ENCODE assay signal across 27 cellular contexts in genomic region chr2:183811281-183811680, GRCh38.
DNase-seq lines count a peak whose midpoint lies in the region.
"Had no signal": no experiment of that assay in that cellular context is flagged by ENCODE, and none has a peak within 500 bp of the region (broad histone marks: within the 10 kb centered on the region; RNA-seq: fewer than 3 reads in every experiment).

No MANE protein-coding gene starts in this region.

- no peak overlapping the region for H2AK5ac ChIP-seq in trophoblast cell (ENCODE audit: low read length)

- no peak overlapping the region for H4K8ac ChIP-seq in trophoblast cell (ENCODE audit: low read depth, low read length)

- no peaks in the 10 kb centered on the region for H3K9me3 ChIP-seq in trophoblast cell (ENCODE audit: insufficient read depth, low read depth, low read length)
- H3K9me3 ChIP-seq: A549; BE2C; BLaER1; BLaER1 treated with 17β-estradiol and CSF1 and Interleukin-3, amounts not matched to agents 10 nM and 100 nM; Caco-2 had no signal

- H3K23ac ChIP-seq in trophoblast cell (ENCODE audit: low read length): no peak overlapping the region

- H2BK120ac ChIP-seq in trophoblast cell (ENCODE audit: insufficient read depth, low read length, poor library complexity): no peak overlapping the region

- no peak overlapping the region for H2AFZ ChIP-seq in trophoblast cell (ENCODE audit: insufficient read depth, low read length, poor library complexity)

- H2BK5ac ChIP-seq in trophoblast cell (ENCODE audit: low read depth, low read length, poor library complexity): no peak overlapping the region

- peak; percentile 52 to 83 for DNase-seq in trophoblast cell
- no peak for DNase-seq in AG08396 (ENCODE audit: low spot score)
- DNase-seq: 8988T; ACHN; AML-193; BE2C; C1 segment of cervical spinal cord; Caco-2; Calu3; CD4-positive, alpha-beta memory T cell; CD4-positive, alpha-beta T cell; CD4-positive, CD25-positive, alpha-beta regulatory T cell; CD8-positive, alpha-beta memory T cell; CD8-positive, alpha-beta T cell; COR-L47; DMS 273 treated with DMSO at 0.1 percent for 48 hours; DMS153; DMS53; DMS79; DMS79 treated with DMSO at 0.1 percent for 48 hours; DND-41; EL had no signal

- H3K18ac ChIP-seq in trophoblast cell (ENCODE audit: low read length): no peak overlapping the region

- H3K27me3 ChIP-seq in trophoblast cell (ENCODE audit: insufficient read depth, low read length): no peaks in the 10 kb centered on the region
- H3K27me3 ChIP-seq: BE2C; BLaER1; BLaER1 treated with 17β-estradiol and CSF1 and Interleukin-3, amounts not matched to agents 10 nM and 100 nM had no signal

- no peak overlapping the region for H4K12ac ChIP-seq in trophoblast cell (ENCODE audit: low read depth, low read length)

- no peaks in the 10 kb centered on the region for H3K79me2 ChIP-seq in trophoblast cell (ENCODE audit: control insufficient read depth, insufficient read depth, low read length, poor library complexity)

- no peak overlapping the region for H3K4me2 ChIP-seq in trophoblast cell (ENCODE audit: low read length)
- H3K4me2 ChIP-seq: A549; BLaER1; BLaER1 treated with 17β-estradiol and CSF1 and Interleukin-3, amounts not matched to agents 10 nM and 100 nM had no signal

- H3K36me3 ChIP-seq in trophoblast cell (ENCODE audit: control insufficient read depth in 1 of 2, insufficient read depth in 2 of 2, low read length in 2 of 2): no peaks in the 10 kb centered on the region
- H3K36me3 ChIP-seq: BE2C; BLaER1; BLaER1 treated with 17β-estradiol and CSF1 and Interleukin-3, amounts not matched to agents 10 nM and 100 nM had no signal

- no peak overlapping the region for H4K91ac ChIP-seq in trophoblast cell (ENCODE audit: low read depth, low read length)

- H3K9ac ChIP-seq in trophoblast cell (ENCODE audit: low read length): no peak overlapping the region
- H3K9ac ChIP-seq: BLaER1; BLaER1 treated with 17β-estradiol and CSF1 and Interleukin-3, amounts not matched to agents 10 nM and 100 nM had no signal

- H3K4ac ChIP-seq in trophoblast cell (ENCODE audit: low read depth, low read length): no peak overlapping the region

- no CpG with 5 or more reads among the region's 1 CpG for WGBS in trophoblast cell (ENCODE audit: extremely low coverage, insufficient coverage, insufficient read length)

- no peak overlapping the region for H2BK12ac ChIP-seq in trophoblast cell (ENCODE audit: low read length)

- no peak overlapping the region for H3K4me3 ChIP-seq in trophoblast cell (ENCODE audit: low read depth, low read length)
- H3K4me3 ChIP-seq: A549; BLaER1; BLaER1 treated with 17β-estradiol and CSF1 and Interleukin-3, amounts not matched to agents 10 nM and 100 nM had no signal

- no peak overlapping the region for H3K14ac ChIP-seq in trophoblast cell (ENCODE audit: low read length)

- no peak overlapping the region for H3K27ac ChIP-seq in trophoblast cell (ENCODE audit: low read depth, low read length)
- H3K27ac ChIP-seq: 22Rv1; A549; BLaER1; BLaER1 treated with 17β-estradiol and CSF1 and Interleukin-3, amounts not matched to agents 10 nM and 100 nM; C4-2B had no signal

- no peaks in the 10 kb centered on the region for H3K4me1 ChIP-seq in trophoblast cell (ENCODE audit: control insufficient read depth in 1 of 2, insufficient read depth in 2 of 2, low read length in 2 of 2)
- H3K4me1 ChIP-seq: A549; BE2C; BLaER1; BLaER1 treated with 17β-estradiol and CSF1 and Interleukin-3, amounts not matched to agents 10 nM and 100 nM; Caco-2 had no signal

- no peaks in the 10 kb centered on the region for H3K79me1 ChIP-seq in trophoblast cell (ENCODE audit: low read length)
